ENCODE assay signal across 8 cellular contexts in the genomic region with DNA sequence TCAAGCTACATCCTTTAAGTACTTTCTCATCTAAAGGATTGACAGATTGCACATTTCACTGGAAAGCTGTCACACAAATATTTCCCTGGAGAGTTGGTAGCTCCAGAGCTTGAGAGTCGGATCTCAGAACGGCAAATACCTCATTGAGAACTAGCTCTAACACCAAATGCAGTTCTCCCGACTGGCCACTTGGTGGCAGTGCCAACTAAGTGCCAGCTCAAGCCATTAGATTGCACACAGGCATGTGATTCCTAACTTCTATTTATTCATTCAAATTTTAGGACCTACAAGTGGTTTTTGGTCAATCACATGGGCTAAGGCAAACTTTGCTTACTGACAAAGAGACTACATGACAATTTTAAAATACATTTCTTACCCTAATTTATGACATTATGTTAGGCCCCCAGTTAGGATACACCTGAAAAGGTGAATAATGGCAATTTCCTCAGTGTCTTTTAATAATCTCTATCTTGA. TPM values are rescaled to one million over a fixed set of nuclear protein-coding genes. Genes with fewer than 3 reads are reported as not detected.
DNase-seq lines count a peak whose midpoint lies in the region; ATAC-seq and TF ChIP-seq lines count a peak whose summit lies in the region.

No MANE protein-coding gene starts in this region.

- POLR2A ChIA-PET in activated CD8-positive, alpha-beta T cell treated with anti-CD3 and anti-CD28 coated beads for 36 hours (lab: Charles Lee), result no interaction called here

- no peaks in the 10 kb centered on the region for H3K4me1 Mint-ChIP-seq in activated CD8-positive, alpha-beta T cell treated with anti-CD3 and anti-CD28 coated beads for 36 hours (ENCODE audit: low read depth)

- no peaks in the 10 kb centered on the region for H3K27me3 ChIP-seq in neuron (ENCODE audit: insufficient read depth, low read length)
- no peaks in the 10 kb centered on the region for H3K27me3 ChIP-seq in aorta (ENCODE audit: control insufficient read depth in 1 of 2, insufficient read depth in 2 of 2, low read length in 1 of 2)

- DNase-seq in DMS53 (lab: John Stamatoyannopoulos, UW) (peak; percentile 67), NCI-H524 (lab: John Stamatoyannopoulos, UW) (peak; percentile 11 to 68), fibroblast of mammary gland (ENCODE audit: low read depth) (peak; percentile 66), aorta (no peak)
- peak; percentile 43 for DNase-seq in activated CD8-positive, alpha-beta T cell treated with anti-CD3 and anti-CD28 coated beads for 36 hours

- H3K4me3 Mint-ChIP-seq in activated CD8-positive, alpha-beta T cell treated with anti-CD3 and anti-CD28 coated beads for 36 hours, result no peak overlapping the region

- no peaks in the 10 kb centered on the region for H3K9me3 ChIP-seq in neuron (ENCODE audit: low read length)
- no peaks in the 10 kb centered on the region for H3K9me3 ChIP-seq in aorta (ENCODE audit: control insufficient read depth, low read length)

- peak overlapping the region; percentile 2 for H2AFZ ChIP-seq in neuron (ENCODE audit: low read depth, low read length)

- H3K27ac ChIP-seq in aorta (ENCODE audit: low read depth in 1 of 2, low read length in 2 of 2), result no peak overlapping the region

- 0% methylated on average over 3 of the region's 3 CpGs for WGBS in aorta, 2 donors

- no peak overlapping the region for H3K4me3 ChIP-seq in fibroblast of mammary gland (ENCODE audit: control insufficient read depth, low read depth, low read length)
- no peak overlapping the region for H3K4me3 ChIP-seq in neuron (ENCODE audit: low read length)
- no peak overlapping the region for H3K4me3 ChIP-seq in aorta (ENCODE audit: low read length in 2 of 2)

- no peaks in the 10 kb centered on the region for H3K36me3 ChIP-seq in neuron (ENCODE audit: insufficient read depth, low read length)
- no peaks in the 10 kb centered on the region for H3K36me3 ChIP-seq in aorta (ENCODE audit: control insufficient read depth in 1 of 2, insufficient read depth in 2 of 2, low read length in 1 of 2)

- H3K9me3 Mint-ChIP-seq in activated CD8-positive, alpha-beta T cell treated with anti-CD3 and anti-CD28 coated beads for 36 hours, result no peaks in the 10 kb centered on the region

- intact Hi-C loops in activated CD8-positive, alpha-beta T cell treated with anti-CD3 and anti-CD28 coated beads for 36 hours (cut with micrococcal nuclease), result loop anchor here (1.0 to 5.0 kb wide), 2 partner anchors 97 to 480 kb away; no protein-coding TSS in a partner anchor
- intact Hi-C loops in aorta (cut with DNase I), result loop anchor here (5.0 to 10.0 kb wide), 4 partner anchors 95 to 675 kb away; no protein-coding TSS in a partner anchor

- peaks cover 18% of the 10 kb centered on the region for H3K27me3 Mint-ChIP-seq in activated CD8-positive, alpha-beta T cell treated with anti-CD3 and anti-CD28 coated beads for 36 hours

- peak; percentile 94 for TF ChIP-seq CTCF in activated CD8-positive, alpha-beta T cell treated with anti-CD3 and anti-CD28 coated beads for 36 hours (IDR thresholded peaks at IDR 0.05)
- peak; percentile 97 for TF ChIP-seq CTCF in fibroblast of mammary gland (conservative IDR thresholded peaks at IDR 0.05; ENCODE audit: control insufficient read depth, insufficient read depth, low read depth, low read length)

- H3K27ac Mint-ChIP-seq in activated CD8-positive, alpha-beta T cell treated with anti-CD3 and anti-CD28 coated beads for 36 hours, result no peak overlapping the region

- H3K36me3 Mint-ChIP-seq in activated CD8-positive, alpha-beta T cell treated with anti-CD3 and anti-CD28 coated beads for 36 hours (ENCODE audit: low read depth), result no peaks in the 10 kb centered on the region

- H3K4me1 ChIP-seq in neuron (ENCODE audit: insufficient read depth, low read length) (peaks cover 4% of the 10 kb centered on the region), aorta (ENCODE audit: control insufficient read depth in 1 of 2, insufficient read depth in 2 of 2, low read length in 2 of 2) (no peaks in the 10 kb centered on the region)

- peak; percentile 91 for ATAC-seq in GM19468 (IDR thresholded peaks at IDR 0.05; ENCODE audit: extremely low read depth, unreplicated experiment)
- peak; percentile 98 for ATAC-seq in HG03460 (IDR thresholded peaks at IDR 0.05; ENCODE audit: unreplicated experiment)
- ATAC-seq in activated CD8-positive, alpha-beta T cell treated with anti-CD3 and anti-CD28 coated beads for 36 hours, result peak; percentile 74
- ATAC-seq in aorta (ENCODE audit: low FRiP score), result peak; percentile 77

- CTCF ChIA-PET in activated CD8-positive, alpha-beta T cell treated with anti-CD3 and anti-CD28 coated beads for 36 hours (lab: Charles Lee), result interaction anchor here (0.6 to 3.4 kb wide), 21 partner anchors 9 to 662 kb away, joined by 3 to 36 read pairs (median 5); no protein-coding TSS in a partner anchor

RNA-seq across cellular contexts. Expression of a gene that starts 7.9 kb away (rescaled TPM):
- not detected for total RNA-seq in activated CD8-positive, alpha-beta T cell treated with anti-CD3 and anti-CD28 coated beads for 36 hours
- total RNA-seq in aorta, result not detected
- not detected for polyA plus RNA-seq in aorta

Comparison
In these comparisons a context has a peak if more than half of its experiments do, and no peak if none do; other contexts are left out.
1. DNase-seq: peak in DMS53 (single experiment), NCI-H524 (2 of 2), activated CD8-positive, alpha-beta T cell treated with anti-CD3 and anti-CD28 coated beads for 36 hours (single experiment) and fibroblast of mammary gland (single experiment); none in aorta (0 of 2).
2. Peak in every context shown above with its lines, with median percentiles within 50 percentile points of each other: ATAC-seq.